In the genomic region with DNA sequence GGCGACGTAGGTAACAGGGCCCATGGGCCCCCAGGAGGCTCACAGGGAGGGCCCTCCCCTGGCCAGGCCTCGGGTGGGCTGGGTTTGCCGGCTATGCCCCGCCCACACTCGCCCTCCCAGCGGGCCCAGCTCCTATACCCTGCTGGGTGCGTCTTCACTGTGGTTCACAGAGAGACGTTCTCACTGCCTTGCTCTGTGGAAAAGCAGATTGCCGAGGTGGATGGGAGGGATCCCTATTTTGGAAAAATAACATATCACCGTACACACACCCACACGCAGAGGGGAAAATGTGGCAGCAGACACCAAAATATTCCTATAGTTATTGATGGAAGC, we compare ENCODE assay signal across 8 cellular contexts. TPM values are rescaled to one million over a fixed set of nuclear protein-coding genes. Genes with fewer than 3 reads are reported as not detected.
DNase-seq lines count a peak whose midpoint lies in the region; ATAC-seq and TF ChIP-seq lines count a peak whose summit lies in the region.

No MANE protein-coding gene starts in this region.

- no peaks in the 10 kb centered on the region for H3K36me3 ChIP-seq in NT2/D1 (ENCODE audit: insufficient read depth, insufficient read length, low read length)
- H3K36me3 ChIP-seq in fibroblast of lung (ENCODE audit: control insufficient read depth, insufficient read depth, low read length) = no peaks in the 10 kb centered on the region
- H3K36me3 ChIP-seq in rectal smooth muscle tissue (ENCODE audit: control insufficient read depth, insufficient read depth, low read length) = no peaks in the 10 kb centered on the region
- no peaks in the 10 kb centered on the region for H3K36me3 ChIP-seq in urinary bladder (ENCODE audit: insufficient read depth)

- no peaks in the 10 kb centered on the region for H3K27me3 Mint-ChIP-seq in activated T-cell treated with anti-CD3 and anti-CD28 coated beads, Interleukin-2, amount 50 U/mL, for 4 hours (ENCODE audit: low read depth)

- H3K4me3 Mint-ChIP-seq in activated T-cell treated with anti-CD3 and anti-CD28 coated beads, Interleukin-2, amount 50 U/mL, for 4 hours = peak overlapping the region; percentile 83

- DNase-seq in NT2/D1 (ENCODE audit: low read depth, low spot score) (no peak), fibroblast of lung (ENCODE audit: low read depth in 2 of 2) (peak; percentile 22 to 35)
- peak; percentile 69 for DNase-seq in activated T-cell treated with anti-CD3 and anti-CD28 coated beads, Interleukin-2, amount 50 U/mL, for 4 hours

- peak overlapping the region; percentile 34 for H3K4me3 ChIP-seq in NT2/D1 (ENCODE audit: insufficient read length, low read depth)
- peak overlapping the region in 1 of 4 experiments; percentile 65 for H3K4me3 ChIP-seq in fibroblast of lung (replicated peaks in 1 of 4; ENCODE audit: control extremely low read depth in 1 of 4, insufficient read depth in 1 of 4, low read depth in 3 of 4, low read length in 4 of 4)
- H3K4me3 ChIP-seq in rectal smooth muscle tissue (ENCODE audit: low read length) = peak overlapping the region; percentile 74
- H3K4me3 ChIP-seq in urinary bladder (ENCODE audit: low read depth, low read length) = no peak overlapping the region

- H3K4me1 ChIP-seq in NT2/D1 (ENCODE audit: insufficient read depth, insufficient read length) = peaks cover 3% of the 10 kb centered on the region
- peaks cover 2% of the 10 kb centered on the region for H3K4me1 ChIP-seq in fibroblast of lung (ENCODE audit: control insufficient read depth, extremely low read depth, insufficient read depth, low read length)
- H3K4me1 ChIP-seq in rectal smooth muscle tissue (ENCODE audit: control insufficient read depth, insufficient read depth, low read length) = peaks cover 2% of the 10 kb centered on the region
- no peaks in the 10 kb centered on the region for H3K4me1 ChIP-seq in urinary bladder (ENCODE audit: insufficient read depth)

- no peak overlapping the region for H3K4me2 ChIP-seq in fibroblast of lung (ENCODE audit: extremely low read depth, insufficient read depth, low read length)

- peaks cover 9% of the 10 kb centered on the region for H3K27me3 ChIP-seq in NT2/D1 (ENCODE audit: insufficient read depth, insufficient read length)
- no peaks in the 10 kb centered on the region for H3K27me3 ChIP-seq in fibroblast of lung (ENCODE audit: control insufficient read depth, insufficient read depth, low read length)
- no peaks in the 10 kb centered on the region for H3K27me3 ChIP-seq in rectal smooth muscle tissue (ENCODE audit: control insufficient read depth, insufficient read depth, low read length)

- no peaks in the 10 kb centered on the region for H3K36me3 Mint-ChIP-seq in activated T-cell treated with anti-CD3 and anti-CD28 coated beads, Interleukin-2, amount 50 U/mL, for 4 hours (ENCODE audit: insufficient read depth)

- TF ChIP-seq CTCF in fibroblast of lung (conservative IDR thresholded peaks at IDR 0.05 in 1 of 2, IDR thresholded peaks at IDR 0.05 in 1 of 2; ENCODE audit: low read depth in 1 of 2, low read length in 2 of 2) = no peak

- H3K27ac ChIP-seq in fibroblast of lung (ENCODE audit: insufficient read depth, low read length) (no peak overlapping the region), rectal smooth muscle tissue (ENCODE audit: low read depth, low read length) (no peak overlapping the region), urinary bladder (ENCODE audit: low read depth) (peak overlapping the region; percentile 61)

- H3K9ac ChIP-seq in NT2/D1 (ENCODE audit: insufficient read length, low read depth) = peak overlapping the region; percentile 63
- no peak overlapping the region for H3K9ac ChIP-seq in fibroblast of lung (ENCODE audit: insufficient read depth, low read length)
- no peak overlapping the region for H3K9ac ChIP-seq in rectal smooth muscle tissue (ENCODE audit: low read length)

- H4K20me1 ChIP-seq in fibroblast of lung (ENCODE audit: control insufficient read depth, extremely low read depth, insufficient read depth, low read length) = no peaks in the 10 kb centered on the region

- H3K9me3 ChIP-seq in NT2/D1 (ENCODE audit: insufficient read depth, low read length) (no peaks in the 10 kb centered on the region), fibroblast of lung (ENCODE audit: control insufficient read depth, insufficient read depth, low read depth, low read length) (no peaks in the 10 kb centered on the region)

- 46% methylated on average over 12 of the region's 12 CpGs for WGBS in urinary bladder

- H2AFZ ChIP-seq in fibroblast of lung (ENCODE audit: low read length) = no peak overlapping the region

- peaks cover 5% of the 10 kb centered on the region for H3K4me1 Mint-ChIP-seq in activated T-cell treated with anti-CD3 and anti-CD28 coated beads, Interleukin-2, amount 50 U/mL, for 4 hours (ENCODE audit: low read depth)

- H3K9me3 Mint-ChIP-seq in activated T-cell treated with anti-CD3 and anti-CD28 coated beads, Interleukin-2, amount 50 U/mL, for 4 hours = peaks cover 10% of the 10 kb centered on the region

- ATAC-seq in GM18502 (IDR thresholded peaks at IDR 0.05; ENCODE audit: poor library complexity, unreplicated experiment) (peak; percentile 56), HG02943 (IDR thresholded peaks at IDR 0.05; ENCODE audit: low read depth, unreplicated experiment) (peak; percentile 41), GM19397 (IDR thresholded peaks at IDR 0.05; ENCODE audit: unreplicated experiment) (no peak)
- ATAC-seq in activated T-cell treated with anti-CD3 and anti-CD28 coated beads, Interleukin-2, amount 50 U/mL, for 4 hours = peak; percentile 41 to 45

- H3K79me2 ChIP-seq in fibroblast of lung (ENCODE audit: control insufficient read depth, insufficient read depth, low read length) = no peaks in the 10 kb centered on the region

RNA-seq across cellular contexts. Expression of gene TMEM242, which starts 49.6 kb away (rescaled TPM):
- total RNA-seq in activated T-cell treated with anti-CD3 and anti-CD28 coated beads, Interleukin-2, amount 50 U/mL, for 4 hours = 10 to 100 TPM; 10.0 to 12.8 (median 10.1) TPM
- total RNA-seq in fibroblast of lung = 6.4 and 7.3 TPM in 2 replicates
- polyA plus RNA-seq in fibroblast of lung = 6.3 and 7.8 TPM in 2 replicates
- 6.4 and 7.1 TPM in 2 replicates for polyA plus RNA-seq in fibroblast of lung (2012)
- 0.33 TPM in 1 of 2 replicates, not detected in the other for polyA minus RNA-seq in fibroblast of lung (ENCODE audit: low replicate concordance)
- total RNA-seq in urinary bladder = 12.1 TPM
- polyA plus RNA-seq in urinary bladder = 9.6 TPM
